ENCODE assay signal across 8 cellular contexts in the genomic region with DNA sequence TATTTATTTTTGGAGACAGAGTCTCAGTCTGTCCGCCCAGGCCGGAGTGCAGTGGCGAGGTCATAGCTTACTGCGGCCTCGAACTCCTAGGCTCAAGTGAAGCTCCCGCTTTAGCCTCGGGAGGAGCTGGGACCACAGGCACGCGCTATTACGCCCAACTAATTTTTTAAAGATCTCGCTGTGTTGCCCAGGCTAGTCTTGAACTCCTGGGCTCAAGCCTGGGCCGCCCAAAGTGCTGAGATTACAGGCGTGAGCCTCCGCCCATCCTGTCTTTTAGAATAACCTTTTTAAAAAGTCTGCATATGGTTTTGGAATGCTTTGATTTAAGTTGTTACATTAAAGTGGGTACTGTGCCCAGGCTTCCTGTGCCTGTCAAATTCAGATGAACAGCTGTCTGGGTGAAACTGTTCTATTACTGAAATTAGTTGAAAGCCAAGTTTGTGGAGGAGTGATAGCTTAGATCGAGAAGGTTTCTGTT. TPM values are rescaled to one million over a fixed set of nuclear protein-coding genes. Genes with fewer than 3 reads are reported as not detected.
DNase-seq lines count a peak whose midpoint lies in the region; ATAC-seq, FAIRE-seq and TF ChIP-seq lines count a peak whose summit lies in the region.

No MANE protein-coding gene starts in this region.

- peak overlapping the region; percentile 100 for H3K4me3 Mint-ChIP-seq in neural progenitor cell

- peaks cover 56% of the 10 kb centered on the region for H3K79me2 ChIP-seq in endothelial cell of umbilical vein (ENCODE audit: control insufficient read depth, insufficient read depth, low read length)
- H3K79me2 ChIP-seq in neural progenitor cell (ENCODE audit: low read depth), result peaks cover 59% of the 10 kb centered on the region

- H4K20me1 ChIP-seq in endothelial cell of umbilical vein (replicated peaks; ENCODE audit: control insufficient read depth, extremely low read depth, insufficient read depth, low read length), result peaks cover 3% of the 10 kb centered on the region
- peaks cover 11% of the 10 kb centered on the region for H4K20me1 ChIP-seq in neural progenitor cell (ENCODE audit: low read depth)

- BruUV-seq in endothelial cell of umbilical vein (replicated peaks; lab: Mats Ljungman, UMichigan), result no TSS peak

- peaks cover 6% of the 10 kb centered on the region for H3F3A ChIP-seq in neural progenitor cell (ENCODE audit: low read depth)

- H3K4me2 ChIP-seq in endothelial cell of umbilical vein (ENCODE audit: insufficient read depth, low read length) (peak overlapping the region; percentile 93), neural progenitor cell (peak overlapping the region; percentile 79)

- no peaks in the 10 kb centered on the region for H3K27me3 Mint-ChIP-seq in neural progenitor cell (ENCODE audit: insufficient read depth, low read depth)

- H3K36me3 Mint-ChIP-seq in neural progenitor cell, result peaks cover 7% of the 10 kb centered on the region

- DNase-seq in endothelial cell of umbilical vein (ENCODE audit: low read depth, low spot score) (peak; percentile 9), neural progenitor cell (ENCODE audit: low spot score) (peak; percentile 4), GM12892 (ENCODE audit: insufficient read length) (no peak), NCI-H2196 (lab: John Stamatoyannopoulos, UW; ENCODE audit: unreplicated experiment) (no peak)
- DNase-seq in NK-92 treated with Interleukin-12 subunit alpha and Interleukin-12 subunit beta, amount 100 ng/mL, for 24 hours (lab: John Stamatoyannopoulos, UW), result no peak

- no peaks in the 10 kb centered on the region for H3K9me3 ChIP-seq in endothelial cell of umbilical vein (replicated peaks; ENCODE audit: control insufficient read depth, insufficient read depth, low read length)
- no peaks in the 10 kb centered on the region for H3K9me3 ChIP-seq in neural progenitor cell (ENCODE audit: low read depth)

- peak; percentile 19 for ATAC-seq in GM19023 (IDR thresholded peaks at IDR 0.05; ENCODE audit: unreplicated experiment)
- ATAC-seq in HG03039 (IDR thresholded peaks at IDR 0.05; ENCODE audit: unreplicated experiment), result peak; percentile 20

- intact Hi-C loops in endothelial cell of umbilical vein (cut with micrococcal nuclease), result loop anchor here (2.0 to 5.0 kb wide), 3 partner anchors 134 to 478 kb away; a partner anchor contains a TSS

- no peaks in the 10 kb centered on the region for H3K9me3 Mint-ChIP-seq in neural progenitor cell

- TF ChIP-seq CTCF in WI38 (IDR thresholded peaks at IDR 0.05; ENCODE audit: low read depth, low read length), result no peak
- no peak for TF ChIP-seq CTCF in endothelial cell of umbilical vein (IDR thresholded peaks at IDR 0.05; ENCODE audit: extremely low read depth in 1 of 2, insufficient read depth in 1 of 2, low read depth in 1 of 2, low read length in 2 of 2)
- TF ChIP-seq CTCF in neural progenitor cell (IDR thresholded peaks at IDR 0.05), result no peak

- no peak overlapping the region for H2AFZ ChIP-seq in endothelial cell of umbilical vein (ENCODE audit: low read depth, low read length)
- no peak overlapping the region for H2AFZ ChIP-seq in neural progenitor cell (replicated peaks)

- H3K4me1 ChIP-seq in endothelial cell of umbilical vein (ENCODE audit: control insufficient read depth, extremely low read depth, insufficient read depth, low read length) (peaks cover 30% of the 10 kb centered on the region), neural progenitor cell (peaks cover 6% of the 10 kb centered on the region)

- peak overlapping the region; percentile 96 for H3K9ac ChIP-seq in endothelial cell of umbilical vein (replicated peaks; ENCODE audit: extremely low read depth, insufficient read depth, low read length)
- H3K9ac ChIP-seq in neural progenitor cell, result peak overlapping the region; percentile 91

- CTCF ChIA-PET in endothelial cell of umbilical vein (lab: Charles Lee), result interaction anchor here (0.6 to 1.1 kb wide), 3 partner anchors 12 to 656 kb away, joined by 3 to 5 read pairs (median 3); no protein-coding TSS in a partner anchor

- H3K36me3 ChIP-seq in endothelial cell of umbilical vein (ENCODE audit: control insufficient read depth in 2 of 2, extremely low read depth in 1 of 2, insufficient read depth in 2 of 2, low read length in 2 of 2), result peaks cover 0 to 2% of the 10 kb centered on the region in 2 experiments
- H3K36me3 ChIP-seq in neural progenitor cell, result peaks cover 6% of the 10 kb centered on the region

- H3K4me1 Mint-ChIP-seq in neural progenitor cell, result peaks cover 21% of the 10 kb centered on the region

- dilution Hi-C loops in endothelial cell of umbilical vein (cut with MboI; ENCODE audit: extremely low pct_ligation_motif_present, low sequenced_read_pairs), result no loop called here

- FAIRE-seq in endothelial cell of umbilical vein (lab: Jason Lieb, UNC) (no peak), GM12892 (lab: Jason Lieb, UNC) (no peak)

- POLR2A ChIA-PET in endothelial cell of umbilical vein (lab: Charles Lee), result no interaction called here

- H3K27me3 ChIP-seq in endothelial cell of umbilical vein (ENCODE audit: control insufficient read depth in 2 of 2, insufficient read depth in 2 of 2, low read length in 2 of 2) (no peaks in the 10 kb centered on the region), neural progenitor cell (no peaks in the 10 kb centered on the region)

- H3K4me3 ChIP-seq in WI38 (ENCODE audit: low read depth, low read length) (peak overlapping the region; percentile 83), endothelial cell of umbilical vein (replicated peaks in 1 of 3; ENCODE audit: insufficient read depth in 1 of 3, low read depth in 1 of 3, low read length in 3 of 3) (peak overlapping the region; percentile 54 to 99 (median 87)), neural progenitor cell (peak overlapping the region; percentile 77)

- no peaks in the 10 kb centered on the region for H3K9me1 ChIP-seq in endothelial cell of umbilical vein (replicated peaks; ENCODE audit: control insufficient read depth, extremely low read depth, insufficient read depth, low read length)

- no peak overlapping the region for H3K27ac Mint-ChIP-seq in neural progenitor cell

- peak overlapping the region; percentile 83 for H3K27ac ChIP-seq in endothelial cell of umbilical vein (ENCODE audit: insufficient read depth, low read depth, low read length)
- no peak overlapping the region for H3K27ac ChIP-seq in neural progenitor cell

- TF ChIP-seq POLR2A in endothelial cell of umbilical vein (IDR thresholded peaks at IDR 0.05; ENCODE audit: low read depth, low read length) (no peak), GM12892 (IDR thresholded peaks at IDR 0.05; ENCODE audit: low read depth, low read length) (no peak)

TF ChIP-seq in endothelial cell of umbilical vein, 7 proteins besides CTCF, POLR2A, EP300 and RAD21:
- TF ChIP-seq, protein P1, sequence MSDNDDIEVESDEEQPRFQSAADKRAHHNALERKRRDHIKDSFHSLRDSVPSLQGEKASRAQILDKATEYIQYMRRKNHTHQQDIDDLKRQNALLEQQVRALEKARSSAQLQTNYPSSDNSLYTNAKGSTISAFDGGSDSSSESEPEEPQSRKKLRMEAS (IDR thresholded peaks at IDR 0.05; ENCODE audit: insufficient read depth, insufficient read length), result no peak
- TF ChIP-seq MYC (IDR thresholded peaks at IDR 0.05; ENCODE audit: low read depth, low read length), result no peak
- TF ChIP-seq JUN (IDR thresholded peaks at IDR 0.05; ENCODE audit: borderline replicate concordance, insufficient read depth, insufficient read length, low read depth), result no peak
- TF ChIP-seq GATA2 (IDR thresholded peaks at IDR 0.05; ENCODE audit: insufficient read depth, insufficient read length, low read depth, low read length), result no peak
- no peak for TF ChIP-seq EZH2 (IDR thresholded peaks at IDR 0.05; ENCODE audit: borderline replicate concordance, low read depth, low read length, severe bottlenecking)
- no peak for TF ChIP-seq POLR2AphosphoS5 (IDR thresholded peaks at IDR 0.05; ENCODE audit: insufficient read depth, low read depth, low read length)
- TF ChIP-seq FOS (IDR thresholded peaks at IDR 0.05; ENCODE audit: borderline replicate concordance, insufficient read depth, low read length), result no peak

RNA-seq across cellular contexts. Expression of a gene that starts 0.9 kb away (rescaled TPM):
- total RNA-seq in endothelial cell of umbilical vein (37.2 and 39.5 TPM in 2 replicates), neural progenitor cell (ENCODE audit: low replicate concordance) (45.5 and 71.2 TPM in 2 replicates)
- polyA plus RNA-seq in endothelial cell of umbilical vein, result 11.0 and 14.9 TPM in 2 replicates
- polyA plus RNA-seq in endothelial cell of umbilical vein (2011; cell fraction: cytosol; rRNA removed), result 15.2 and 15.3 TPM in 2 replicates
- polyA plus RNA-seq in endothelial cell of umbilical vein (2011; cell fraction: nucleus; rRNA removed), result 24.1 and 28.9 TPM in 2 replicates
- 36.6 and 40.7 TPM in 2 replicates for polyA plus RNA-seq in endothelial cell of umbilical vein (2012)
- 31.8 and 32.6 TPM in 2 replicates for polyA minus RNA-seq in endothelial cell of umbilical vein
- polyA minus RNA-seq in endothelial cell of umbilical vein (2011; cell fraction: cytosol; rRNA and poly(A)+ RNA removed), result 12.8 TPM
- polyA minus RNA-seq in endothelial cell of umbilical vein (2011; cell fraction: nucleus; rRNA and poly(A)+ RNA removed), result 35.6 and 59.8 TPM in 2 replicates
- 26.9 TPM for polyA plus RNA-seq in GM12892 (2012; ENCODE audit: missing spikeins)

RNA-seq across cellular contexts. Expression of a gene that starts 5.8 kb away (rescaled TPM):
- total RNA-seq in endothelial cell of umbilical vein (not detected in 2 replicates), neural progenitor cell (ENCODE audit: low replicate concordance) (not detected in 2 replicates)
- not detected in 2 replicates for polyA plus RNA-seq in endothelial cell of umbilical vein
- not detected in 2 replicates for polyA plus RNA-seq in endothelial cell of umbilical vein (2011; cell fraction: cytosol; rRNA removed)
- not detected in 2 replicates for polyA plus RNA-seq in endothelial cell of umbilical vein (2011; cell fraction: nucleus; rRNA removed)
- polyA plus RNA-seq in endothelial cell of umbilical vein (2012), result not detected in 2 replicates
- not detected in 2 replicates for polyA minus RNA-seq in endothelial cell of umbilical vein
- not detected for polyA minus RNA-seq in endothelial cell of umbilical vein (2011; cell fraction: cytosol; rRNA and poly(A)+ RNA removed)
- polyA minus RNA-seq in endothelial cell of umbilical vein (2011; cell fraction: nucleus; rRNA and poly(A)+ RNA removed), result not detected in 2 replicates
- 0.28 TPM for polyA plus RNA-seq in GM12892 (2012; ENCODE audit: missing spikeins)

Comparison
In these comparisons a context has a peak if more than half of its experiments do, and no peak if none do; other contexts are left out.
1. DNase-seq: peak in endothelial cell of umbilical vein (single experiment) and neural progenitor cell (single experiment); none in GM12892 (single experiment), NCI-H2196 (single experiment) and NK-92 treated with Interleukin-12 subunit alpha and Interleukin-12 subunit beta, amount 100 ng/mL, for 24 hours (single experiment).
2. Peak in every context shown above with its lines, with median percentiles within 50 percentile points of each other: H3K4me3 ChIP-seq.